Comparison of ENCODE assay signal across 15 cellular contexts in the genomic region with DNA sequence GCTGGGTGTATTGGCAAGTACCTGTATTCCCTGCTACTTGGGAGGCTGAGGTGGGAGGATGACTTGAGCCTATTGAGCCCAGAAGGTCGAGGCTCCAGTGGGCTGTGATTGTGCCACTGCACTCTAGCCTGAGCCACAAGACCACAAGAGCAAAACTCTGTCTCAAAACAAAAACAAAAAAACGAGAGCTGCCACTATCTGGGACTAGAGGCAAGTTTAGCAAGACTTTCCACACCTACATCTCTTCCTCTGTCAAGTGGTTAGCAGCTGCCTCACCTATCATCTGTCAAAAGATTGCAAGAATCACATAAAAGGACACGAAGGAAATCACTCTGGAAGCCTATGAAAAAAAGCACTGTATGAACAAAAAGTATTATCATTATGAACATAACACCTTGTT.
"Had no signal": no experiment of that assay in that cellular context is flagged by ENCODE, and none has a peak within 500 bp of the region (broad histone marks: within the 10 kb centered on the region; RNA-seq: fewer than 3 reads in every experiment).

No MANE protein-coding gene starts in this region.

- H3K9me3 Mint-ChIP-seq: activated B cell treated with CpG ODN at 0.5 μM for 24 hours; activated CD4-positive, alpha-beta memory T cell treated with anti-CD3 and anti-CD28 coated beads for 36 hours; activated T-helper 2 cell treated with anti-CD3 and anti-CD28 coated beads, Interferon-gamma antibody, Interleukin-2, Interleukin-4, amounts not matched to agents 10 μg/mL and 5 μg/mL and 100 μg/mL, durations not matched to agents 14 hours and 24 hours and 36 hours; neural crest cell; stimulated activated naive CD8-positive, alpha-beta T cell treated with anti-CD3 and anti-CD28 coated beads, Interleukin-15, Interleukin-2, amounts not matched to agents 100 ng/mL and 50 ng/mL, for 24 hours had no signal

- H3K27ac Mint-ChIP-seq: activated B cell treated with CpG ODN at 0.5 μM for 24 hours; activated CD4-positive, alpha-beta memory T cell treated with anti-CD3 and anti-CD28 coated beads for 36 hours; activated T-helper 2 cell treated with anti-CD3 and anti-CD28 coated beads, Interferon-gamma antibody, Interleukin-2, Interleukin-4, amounts not matched to agents 10 μg/mL and 5 μg/mL and 100 μg/mL, durations not matched to agents 14 hours and 24 hours and 36 hours; stimulated activated naive CD8-positive, alpha-beta T cell treated with anti-CD3 and anti-CD28 coated beads, Interleukin-15, Interleukin-2, amounts not matched to agents 100 ng/mL and 50 ng/mL, for 24 hours; T-helper 1 cell treated with Interleukin-12 subunit alpha and Interleukin-12 subunit beta and Interleukin-4 antibody, amounts not matched to agents 30 μg/mL and 1 μg/mL, for 36 hours had no signal

- H3K36me3 ChIP-seq: ovary, thoracic aorta had no signal

- H3K27ac ChIP-seq: coronary artery, ovary, thoracic aorta had no signal

- H3K4me3 ChIP-seq: coronary artery, ovary, thoracic aorta had no signal

- H3K9me3 ChIP-seq: ovary, thoracic aorta had no signal

- H3K27me3 ChIP-seq: ovary had no signal

- ATAC-seq: left lobe of liver, SK-N-SH treated with all-trans-retinoic acid at 6 μM for 48 hours had no signal

- H3K4me1 Mint-ChIP-seq: activated B cell treated with CpG ODN at 0.5 μM for 24 hours had no signal

- DNase-seq: activated B cell treated with CpG ODN at 0.5 μM for 24 hours; activated CD4-positive, alpha-beta memory T cell treated with anti-CD3 and anti-CD28 coated beads for 36 hours; activated CD8-positive, alpha-beta memory T cell treated with anti-CD3 and anti-CD28 coated beads, Interleukin-2, amount 50 U/mL, for 4 hours; effector CD4-positive, alpha-beta T cell; foreskin melanocyte; ovary; stimulated activated CD4-positive, alpha-beta T cell treated with anti-CD3 and anti-CD28 coated beads, Interleukin-2, amount 100 ng/mL, for 48 hours had no signal

- H3K27me3 Mint-ChIP-seq: activated B cell treated with CpG ODN at 0.5 μM for 24 hours; activated CD4-positive, alpha-beta memory T cell treated with anti-CD3 and anti-CD28 coated beads for 36 hours; stimulated activated naive CD8-positive, alpha-beta T cell treated with anti-CD3 and anti-CD28 coated beads, Interleukin-15, Interleukin-2, amounts not matched to agents 100 ng/mL and 50 ng/mL, for 24 hours had no signal

- H3K4me3 Mint-ChIP-seq: activated B cell treated with CpG ODN at 0.5 μM for 24 hours; activated CD4-positive, alpha-beta memory T cell treated with anti-CD3 and anti-CD28 coated beads for 36 hours; neural crest cell; stimulated activated naive CD8-positive, alpha-beta T cell treated with anti-CD3 and anti-CD28 coated beads, Interleukin-15, Interleukin-2, amounts not matched to agents 100 ng/mL and 50 ng/mL, for 24 hours; T-helper 1 cell treated with Interleukin-12 subunit alpha and Interleukin-12 subunit beta and Interleukin-4 antibody, amounts not matched to agents 30 μg/mL and 1 μg/mL, for 36 hours had no signal
